ENCODE assay signal across 13 cellular contexts in the genomic region with DNA sequence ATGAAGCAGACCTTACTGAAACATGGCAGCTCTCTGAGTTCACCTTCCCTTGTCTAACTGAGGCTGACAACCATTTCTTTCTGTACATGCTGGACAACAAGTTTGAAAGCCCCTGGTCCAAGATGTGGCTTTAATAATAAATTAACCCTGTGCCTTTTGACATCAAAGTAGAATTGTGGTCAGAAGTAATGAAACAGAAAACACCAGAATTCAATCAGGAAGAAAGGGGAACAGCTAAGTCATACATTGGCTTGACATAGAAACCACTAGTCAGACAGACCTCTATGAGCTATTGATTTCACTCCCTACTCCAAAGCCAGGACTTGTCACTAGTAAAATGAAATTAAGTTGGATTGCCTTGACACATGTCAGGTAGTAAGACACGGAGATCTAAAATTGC.
DNase-seq lines count a peak whose midpoint lies in the region; ATAC-seq and TF ChIP-seq lines count a peak whose summit lies in the region.
"Had no signal": no experiment of that assay in that cellular context is flagged by ENCODE, and none has a peak within 500 bp of the region (broad histone marks: within the 10 kb centered on the region; RNA-seq: fewer than 3 reads in every experiment).

No MANE protein-coding gene starts in this region.

- no peak for TF ChIP-seq POLR2A in adrenal gland (IDR thresholded peaks at IDR 0.05)

- peaks cover 14% of the 10 kb centered on the region for H3K4me1 Mint-ChIP-seq in activated CD8-positive, alpha-beta T cell treated with anti-CD3 and anti-CD28 coated beads for 36 hours (ENCODE audit: low read depth)

- POLR2A ChIA-PET in activated CD8-positive, alpha-beta T cell treated with anti-CD3 and anti-CD28 coated beads for 36 hours (lab: Charles Lee): no interaction called here

- H3K4me3 ChIP-seq in upper lobe of right lung (no peak overlapping the region), adrenal gland (no peak overlapping the region)
- H3K4me3 ChIP-seq: lung had no signal

- H3K27me3 ChIP-seq in upper lobe of right lung (no peaks in the 10 kb centered on the region), adrenal gland (no peaks in the 10 kb centered on the region)

- peak; percentile 82 for ATAC-seq in GM18909 (IDR thresholded peaks at IDR 0.05; ENCODE audit: poor library complexity, unreplicated experiment)
- ATAC-seq in GM21529 (IDR thresholded peaks at IDR 0.05; ENCODE audit: unreplicated experiment): peak; percentile 76
- ATAC-seq in HG03064 (IDR thresholded peaks at IDR 0.05; ENCODE audit: low read depth, unreplicated experiment): peak; percentile 60
- ATAC-seq in upper lobe of right lung: no peak
- no peak for ATAC-seq in activated CD8-positive, alpha-beta T cell treated with anti-CD3 and anti-CD28 coated beads for 36 hours

- H3K9me3 ChIP-seq in upper lobe of right lung (no peaks in the 10 kb centered on the region), adrenal gland (replicated peaks in 1 of 3) (no peaks in the 10 kb centered on the region)

- CTCF ChIA-PET in activated CD8-positive, alpha-beta T cell treated with anti-CD3 and anti-CD28 coated beads for 36 hours (lab: Charles Lee): no interaction called here

- 89 to 100% (median 94%) methylated on average over 1 of the region's 1 CpG for WGBS in adrenal gland, 4 donors

- H3K27me3 Mint-ChIP-seq in activated CD8-positive, alpha-beta T cell treated with anti-CD3 and anti-CD28 coated beads for 36 hours: no peaks in the 10 kb centered on the region
- H3K27me3 Mint-ChIP-seq: CD8-positive, alpha-beta memory T cell had no signal

- H3K36me3 Mint-ChIP-seq in activated CD8-positive, alpha-beta T cell treated with anti-CD3 and anti-CD28 coated beads for 36 hours (ENCODE audit: low read depth): peaks cover 28% of the 10 kb centered on the region
- H3K36me3 Mint-ChIP-seq: brain had no signal

- intact Hi-C loops in upper lobe of right lung (cut with DNase I) (no loop called here), adrenal gland (cut with DNase I) (no loop called here)
- intact Hi-C loops in activated CD8-positive, alpha-beta T cell treated with anti-CD3 and anti-CD28 coated beads for 36 hours (cut with micrococcal nuclease): no loop called here

- H3K4me3 Mint-ChIP-seq in activated CD8-positive, alpha-beta T cell treated with anti-CD3 and anti-CD28 coated beads for 36 hours: no peak overlapping the region
- H3K4me3 Mint-ChIP-seq: brain; CD8-positive, alpha-beta memory T cell had no signal

- H3K9me3 Mint-ChIP-seq in activated CD8-positive, alpha-beta T cell treated with anti-CD3 and anti-CD28 coated beads for 36 hours: peaks cover 3% of the 10 kb centered on the region
- H3K9me3 Mint-ChIP-seq: brain; CD8-positive, alpha-beta memory T cell had no signal

- no peaks in the 10 kb centered on the region for H3K36me3 ChIP-seq in upper lobe of right lung
- H3K36me3 ChIP-seq in adrenal gland (replicated peaks in 1 of 2): no peaks in the 10 kb centered on the region

- peak; percentile 44 for DNase-seq in MV-4-11 (lab: John Stamatoyannopoulos, UW)
- DNase-seq in upper lobe of right lung: no peak
- no peak for DNase-seq in NCI-H2196 (lab: John Stamatoyannopoulos, UW; ENCODE audit: unreplicated experiment)
- DNase-seq in activated CD8-positive, alpha-beta T cell treated with anti-CD3 and anti-CD28 coated beads for 36 hours: no peak
- no peak for DNase-seq in adrenal gland
- DNase-seq: CD8-positive, alpha-beta memory T cell; hippocampal formation; nucleus accumbens had no signal

- H3K27ac ChIP-seq in upper lobe of right lung (no peak overlapping the region), adrenal gland (no peak overlapping the region)

- peaks cover 4% of the 10 kb centered on the region for H3K4me1 ChIP-seq in upper lobe of right lung
- H3K4me1 ChIP-seq in adrenal gland (replicated peaks in 1 of 2): peaks cover 6 to 27% of the 10 kb centered on the region in 2 donors

- TF ChIP-seq CTCF in upper lobe of right lung (IDR thresholded peaks at IDR 0.05): no peak
- no peak for TF ChIP-seq CTCF in activated CD8-positive, alpha-beta T cell treated with anti-CD3 and anti-CD28 coated beads for 36 hours (IDR thresholded peaks at IDR 0.05)
- no peak for TF ChIP-seq CTCF in adrenal gland (IDR thresholded peaks at IDR 0.05)

- H3K27ac Mint-ChIP-seq in activated CD8-positive, alpha-beta T cell treated with anti-CD3 and anti-CD28 coated beads for 36 hours: no peak overlapping the region
- H3K27ac Mint-ChIP-seq: brain; CD8-positive, alpha-beta memory T cell had no signal

Comparison
In these comparisons a context has a peak if more than half of its experiments do, and no peak if none do; other contexts are left out.
1. ATAC-seq: peak in GM18909 (single experiment), GM21529 (single experiment) and HG03064 (single experiment); none in upper lobe of right lung (single experiment) and activated CD8-positive, alpha-beta T cell treated with anti-CD3 and anti-CD28 coated beads for 36 hours (single experiment).